Comparison of ENCODE assay signal across 8 cellular contexts in genomic region chr1:21324368-21325137, GRCh38. TPM values are rescaled to one million over a fixed set of nuclear protein-coding genes. Genes with fewer than 3 reads are reported as not detected.
DNase-seq lines count a peak whose midpoint lies in the region; ATAC-seq and TF ChIP-seq lines count a peak whose summit lies in the region.

No MANE protein-coding gene starts in this region.

- TF ChIP-seq EP300 in esophagus muscularis mucosa (IDR thresholded peaks at IDR 0.05), result no peak

- intact Hi-C loops in esophagus muscularis mucosa (cut with DNase I), result no loop called here

- TF ChIP-seq POLR2A in esophagus muscularis mucosa (IDR thresholded peaks at IDR 0.05; ENCODE audit: low read depth) (no peak), GM18505 (IDR thresholded peaks at IDR 0.05; ENCODE audit: borderline replicate concordance, extremely low read depth, insufficient read depth, insufficient read length) (no peak)

- TF ChIP-seq CTCF in GM10266 (IDR thresholded peaks at IDR 0.05; ENCODE audit: control insufficient read depth, insufficient read depth, low read depth, missing control alignments), result no peak
- no peak for TF ChIP-seq CTCF in esophagus muscularis mucosa (IDR thresholded peaks at IDR 0.05)

- DNase-seq in GM10266 (ENCODE audit: extremely low spot score), result peak; percentile 75
- DNase-seq in NCI-H510A treated with DMSO at 0.1 percent for 48 hours (lab: John Stamatoyannopoulos, UW), result peak; percentile 75
- DNase-seq in activated T-cell treated with anti-CD3 and anti-CD28 coated beads for 1 hour (ENCODE audit: low read depth), result peak; percentile 41
- DNase-seq in esophagus muscularis mucosa (ENCODE audit: extremely low spot score), result no peak
- DNase-seq in occipital lobe (lab: John Stamatoyannopoulos, UW), result peak; percentile 78
- peak in 7 of 49 donors; percentile 16 to 42 (median 30) for DNase-seq in substantia nigra (lab: John Stamatoyannopoulos, UW)

- H3K27ac ChIP-seq in esophagus muscularis mucosa (replicated peaks in 1 of 4) (peak overlapping the region; percentile 83 to 88 (median 85)), substantia nigra (ENCODE audit: low read depth, low read length, poor library complexity, severe bottlenecking) (peak overlapping the region; percentile 27)

- H3K9me3 ChIP-seq in esophagus muscularis mucosa, result no peaks in the 10 kb centered on the region

- 5% methylated on average over 11 of the region's 14 CpGs for WGBS in esophagus muscularis mucosa

- H3K4me1 ChIP-seq in esophagus muscularis mucosa, result peaks cover 75 to 94% (median 89%) of the 10 kb centered on the region in 4 donors

- ATAC-seq in HG02571 (IDR thresholded peaks at IDR 0.05; ENCODE audit: unreplicated experiment), result no peak
- ATAC-seq in GM18505 (IDR thresholded peaks at IDR 0.05; ENCODE audit: unreplicated experiment), result no peak

- H3K27me3 ChIP-seq in esophagus muscularis mucosa, result no peaks in the 10 kb centered on the region

- peak overlapping the region in 2 of 4 donors; percentile 15 to 24 for H3K4me3 ChIP-seq in esophagus muscularis mucosa

- H3K36me3 ChIP-seq in esophagus muscularis mucosa, result no peaks in the 10 kb centered on the region

RNA-seq across cellular contexts. Expression of gene ECE1, which starts 34.3 kb away (rescaled TPM):
- 100 to 1,000 TPM in 1 of 4 donors, 10 to 100 TPM in 3; 53.6 to 101 (median 80.7) TPM for total RNA-seq in esophagus muscularis mucosa
- 9.5 TPM for total RNA-seq in occipital lobe
